ENCODE assay signal across 8 cellular contexts in the genomic region with DNA sequence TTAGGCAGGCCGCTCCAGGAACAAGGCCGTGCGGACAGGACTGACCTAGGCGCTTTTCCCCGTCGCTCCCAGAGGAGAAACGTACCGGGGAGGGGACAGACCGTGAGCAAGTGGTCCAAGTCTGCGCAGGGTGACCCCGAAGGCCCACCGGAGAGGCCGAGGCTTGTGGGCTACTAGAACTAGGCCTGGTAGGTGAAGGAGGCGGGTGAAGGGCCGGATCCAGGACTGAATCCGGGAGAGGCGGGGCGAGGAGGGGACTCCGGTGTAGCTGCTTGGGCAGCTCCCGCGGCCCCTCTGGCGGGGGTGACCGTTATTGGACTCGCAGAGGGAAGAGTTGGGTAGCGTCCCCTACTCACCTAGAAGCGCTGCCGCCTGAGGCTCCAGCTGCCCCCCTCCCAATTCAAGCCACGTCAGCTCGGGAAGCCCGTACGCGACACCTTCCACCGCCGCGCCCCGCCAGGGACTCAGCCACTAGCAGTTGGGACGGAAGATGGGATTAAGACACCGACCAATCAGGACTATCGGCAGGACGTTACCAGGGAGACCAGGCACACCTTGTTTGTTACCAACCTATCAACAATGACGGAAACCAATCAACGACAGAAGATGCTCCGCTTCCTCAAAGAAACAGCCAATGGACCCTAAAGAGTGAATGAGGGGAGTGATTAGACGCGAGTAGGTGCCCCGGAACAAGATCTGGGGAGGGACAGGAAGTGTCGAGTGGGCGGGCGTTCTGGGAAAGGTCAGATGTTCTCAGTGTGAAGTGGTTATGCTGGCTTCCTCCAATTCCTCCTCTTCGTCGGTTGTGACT. TPM values are rescaled to one million over a fixed set of nuclear protein-coding genes. Genes with fewer than 3 reads are reported as not detected.
DNase-seq lines count a peak whose midpoint lies in the region; ATAC-seq and TF ChIP-seq lines count a peak whose summit lies in the region.

A gene with protein sequence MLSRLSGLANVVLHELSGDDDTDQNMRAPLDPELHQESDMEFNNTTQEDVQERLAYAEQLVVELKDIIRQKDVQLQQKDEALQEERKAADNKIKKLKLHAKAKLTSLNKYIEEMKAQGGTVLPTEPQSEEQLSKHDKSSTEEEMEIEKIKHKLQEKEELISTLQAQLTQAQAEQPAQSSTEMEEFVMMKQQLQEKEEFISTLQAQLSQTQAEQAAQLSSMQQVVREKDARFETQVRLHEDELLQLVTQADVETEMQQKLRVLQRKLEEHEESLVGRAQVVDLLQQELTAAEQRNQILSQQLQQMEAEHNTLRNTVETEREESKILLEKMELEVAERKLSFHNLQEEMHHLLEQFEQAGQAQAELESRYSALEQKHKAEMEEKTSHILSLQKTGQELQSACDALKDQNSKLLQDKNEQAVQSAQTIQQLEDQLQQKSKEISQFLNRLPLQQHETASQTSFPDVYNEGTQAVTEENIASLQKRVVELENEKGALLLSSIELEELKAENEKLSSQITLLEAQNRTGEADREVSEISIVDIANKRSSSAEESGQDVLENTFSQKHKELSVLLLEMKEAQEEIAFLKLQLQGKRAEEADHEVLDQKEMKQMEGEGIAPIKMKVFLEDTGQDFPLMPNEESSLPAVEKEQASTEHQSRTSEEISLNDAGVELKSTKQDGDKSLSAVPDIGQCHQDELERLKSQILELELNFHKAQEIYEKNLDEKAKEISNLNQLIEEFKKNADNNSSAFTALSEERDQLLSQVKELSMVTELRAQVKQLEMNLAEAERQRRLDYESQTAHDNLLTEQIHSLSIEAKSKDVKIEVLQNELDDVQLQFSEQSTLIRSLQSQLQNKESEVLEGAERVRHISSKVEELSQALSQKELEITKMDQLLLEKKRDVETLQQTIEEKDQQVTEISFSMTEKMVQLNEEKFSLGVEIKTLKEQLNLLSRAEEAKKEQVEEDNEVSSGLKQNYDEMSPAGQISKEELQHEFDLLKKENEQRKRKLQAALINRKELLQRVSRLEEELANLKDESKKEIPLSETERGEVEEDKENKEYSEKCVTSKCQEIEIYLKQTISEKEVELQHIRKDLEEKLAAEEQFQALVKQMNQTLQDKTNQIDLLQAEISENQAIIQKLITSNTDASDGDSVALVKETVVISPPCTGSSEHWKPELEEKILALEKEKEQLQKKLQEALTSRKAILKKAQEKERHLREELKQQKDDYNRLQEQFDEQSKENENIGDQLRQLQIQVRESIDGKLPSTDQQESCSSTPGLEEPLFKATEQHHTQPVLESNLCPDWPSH (N-terminal part only) (minus strand): TSS at position 466 of the 811 bp plus-strand sequence. CDS start 18,770 bp downstream, outside the sequence.

- peak within 1 kb of the TSS in 1 of 10 donors; percentile 79 for H3K27ac Mint-ChIP-seq in naive thymus-derived CD8-positive, alpha-beta T cell

- TF ChIP-seq CTCF in LNCaP clone FGC (IDR thresholded peaks at IDR 0.05; ENCODE audit: control insufficient read depth, extremely low read depth, insufficient read depth), result no peak

- peak within 1 kb of the TSS; percentile 86 for H3K4me3 ChIP-seq in LNCaP clone FGC (ENCODE audit: low read depth, low read length)

- no peaks in the 10 kb centered on the region for H3K36me3 Mint-ChIP-seq in naive thymus-derived CD8-positive, alpha-beta T cell

- peaks cover 2 to 12% (median 11%) of the 10 kb centered on the region in 4 donors for H3K4me1 Mint-ChIP-seq in naive thymus-derived CD8-positive, alpha-beta T cell

- DNase-seq in EL, result peak; percentile 99
- DNase-seq in H4 (ENCODE audit: low spot score), result peak; percentile 100
- peak; percentile 100 for DNase-seq in LNCaP clone FGC (ENCODE audit: low read depth)
- DNase-seq in RPMI8226, result peak; percentile 97
- peak; percentile 81 to 86 for DNase-seq in activated T-helper 1 cell treated with anti-CD3 and anti-CD28 coated beads, Interleukin-2, amount 50 U/mL, for 16 hours (ENCODE audit: low read depth in 1 of 2, low spot score in 1 of 2)
- peak; percentile 100 for DNase-seq in fibroblast of peridontal ligament (ENCODE audit: extremely low read depth)
- peak; percentile 81 to 98 (median 92) for DNase-seq in naive thymus-derived CD8-positive, alpha-beta T cell
- DNase-seq in stimulated activated naive CD4-positive, alpha-beta T cell (lab: John Stamatoyannopoulos, UW), result peak; percentile 88 to 98 (median 94)

- peak; percentile 91 to 93 for ATAC-seq in naive thymus-derived CD8-positive, alpha-beta T cell

- H3K4me3 Mint-ChIP-seq in naive thymus-derived CD8-positive, alpha-beta T cell, result no peak within 1 kb of the TSS

- no peaks in the 10 kb centered on the region for H3K9me3 Mint-ChIP-seq in naive thymus-derived CD8-positive, alpha-beta T cell

- POLR2A ChIA-PET in naive thymus-derived CD8-positive, alpha-beta T cell (lab: Charles Lee), result interaction anchor here (1.6 to 2.7 kb wide), 4 partner anchors 10 to 765 kb away, joined by 3 to 14 read pairs (median 4); a partner anchor contains a TSS

- H3K27me3 Mint-ChIP-seq in naive thymus-derived CD8-positive, alpha-beta T cell, result peaks cover 0 to 19% (median 14%) of the 10 kb centered on the region in 5 donors

RNA-seq across cellular contexts. Expression of the gene that starts here (rescaled TPM):
- 15.0 and 20.0 TPM in 2 replicates for total RNA-seq in H4 (2014; rRNA removed; shearing (Covaris generic))
- 10 to 100 TPM; 36.4 to 38.4 TPM for total RNA-seq in naive thymus-derived CD8-positive, alpha-beta T cell
- polyA plus RNA-seq in naive thymus-derived CD8-positive, alpha-beta T cell, result 1 to 10 TPM; 1.7 to 8.2 (median 2.8) TPM

Comparison
In these comparisons a context has a peak if more than half of its experiments do, and no peak if none do; other contexts are left out.
1. Peak in every context shown above with its lines: DNase-seq, ATAC-seq and H3K4me3 ChIP-seq.